9 cellular contexts compared by ENCODE assay signal in the genomic region with DNA sequence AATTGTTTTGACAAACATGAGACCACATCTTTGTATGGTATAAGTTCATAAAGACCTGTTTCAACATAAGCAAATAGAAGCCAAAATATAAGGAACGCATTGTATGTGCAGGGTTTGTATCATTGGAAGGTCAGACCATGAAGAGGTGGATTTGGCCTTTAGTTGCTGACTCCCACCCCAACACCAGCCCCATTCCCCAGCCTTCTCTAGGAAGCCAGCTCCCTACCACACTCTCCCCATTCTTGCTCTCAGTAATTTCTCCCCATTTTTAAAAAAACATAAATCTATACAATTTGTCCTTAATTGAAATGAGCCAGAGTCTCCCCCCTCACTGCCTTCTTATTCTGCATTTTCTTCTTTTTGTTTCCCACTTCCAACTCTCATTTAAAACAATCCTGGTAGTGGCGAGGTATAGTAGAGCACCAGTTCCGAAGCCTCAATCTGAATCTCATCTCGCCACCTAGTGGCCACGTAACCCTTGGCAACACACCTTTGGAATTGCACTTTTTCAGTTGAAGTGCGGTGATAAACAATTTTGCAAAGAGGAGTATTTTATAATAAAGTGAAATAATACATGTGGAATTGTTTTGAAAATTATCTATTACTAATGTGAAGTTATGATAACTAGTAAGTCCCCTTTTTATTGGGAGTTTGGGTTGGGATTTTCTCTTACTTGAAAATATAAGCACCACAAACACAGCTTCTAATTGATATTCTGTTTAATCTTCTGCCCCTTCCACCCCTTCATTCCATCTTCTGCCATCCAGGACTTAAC.
DNase-seq lines count a peak whose midpoint lies in the region; ATAC-seq and TF ChIP-seq lines count a peak whose summit lies in the region.
"Had no signal": no experiment of that assay in that cellular context is flagged by ENCODE, and none has a peak within 500 bp of the region (broad histone marks: within the 10 kb centered on the region; RNA-seq: fewer than 3 reads in every experiment).

No MANE protein-coding gene starts in this region.

- H3K9me3 ChIP-seq in tibial nerve, result no peaks in the 10 kb centered on the region
- H3K9me3 ChIP-seq: BLaER1 had no signal

- no peak for TF ChIP-seq EP300 in tibial nerve (IDR thresholded peaks at IDR 0.05)

- H3K27me3 Mint-ChIP-seq in nephron (ENCODE audit: low read depth), result no peaks in the 10 kb centered on the region

- H3K9me3 Mint-ChIP-seq in nephron, result no peaks in the 10 kb centered on the region

- no peaks in the 10 kb centered on the region for H3K36me3 ChIP-seq in tibial nerve
- H3K36me3 ChIP-seq: BLaER1 had no signal

- peaks cover 0 to 3% of the 10 kb centered on the region in 2 donors for H3K27me3 ChIP-seq in tibial nerve

- H3K36me3 Mint-ChIP-seq in nephron (ENCODE audit: low read depth), result no peaks in the 10 kb centered on the region

- TF ChIP-seq CTCF in epithelial cell of proximal tubule (conservative IDR thresholded peaks at IDR 0.05; ENCODE audit: low read depth, low read length), result peak; percentile 71
- peak; percentile 57 to 69 (median 67) for TF ChIP-seq CTCF in nephron (IDR thresholded peaks at IDR 0.05; ENCODE audit: unreplicated experiment in 3 of 3)
- TF ChIP-seq CTCF in tibial nerve (IDR thresholded peaks at IDR 0.05), result peak; percentile 38 to 59 (median 52)

- no peak overlapping the region for H3K27ac ChIP-seq in tibial nerve
- H3K27ac ChIP-seq: BLaER1 had no signal

- WGBS in tibial nerve, 2 donors, result 27 to 42% methylated on average over 6 of the region's 6 CpGs

- no peaks in the 10 kb centered on the region for H3K4me1 ChIP-seq in tibial nerve
- H3K4me1 ChIP-seq: BLaER1 had no signal

- H3K4me1 Mint-ChIP-seq in nephron, result no peaks in the 10 kb centered on the region

- no peak overlapping the region for H3K4me3 Mint-ChIP-seq in nephron

- H3K4me3 ChIP-seq in epithelial cell of proximal tubule (ENCODE audit: low read depth, low read length) (no peak overlapping the region), tibial nerve (no peak overlapping the region)
- H3K4me3 ChIP-seq: BLaER1 had no signal

- no peak overlapping the region for H3K27ac Mint-ChIP-seq in nephron

- ATAC-seq in HG02678 (IDR thresholded peaks at IDR 0.05; ENCODE audit: unreplicated experiment), result peak; percentile 74

- peak; percentile 33 for DNase-seq in NCI-H146 (lab: John Stamatoyannopoulos, UW)
- DNase-seq in NCI-H146 treated with DMSO at 0.1 percent for 48 hours (lab: John Stamatoyannopoulos, UW; ENCODE audit: unreplicated experiment), result no peak
- DNase-seq in NCI-H345 treated with DMSO at 0.1 percent for 48 hours (lab: John Stamatoyannopoulos, UW; ENCODE audit: unreplicated experiment), result peak; percentile 19
- peak; percentile 73 for DNase-seq in activated CD8-positive, alpha-beta memory T cell treated with anti-CD3 and anti-CD28 coated beads for 24 hours
- no peak for DNase-seq in epithelial cell of proximal tubule (ENCODE audit: low read depth)
- peak; percentile 13 to 56 for DNase-seq in tibial nerve (ENCODE audit: low spot score in 2 of 2)

- no peak for TF ChIP-seq POLR2A in tibial nerve (IDR thresholded peaks at IDR 0.05)

Comparison
In these comparisons a context has a peak if more than half of its experiments do, and no peak if none do; other contexts are left out.
1. DNase-seq: peak in NCI-H146 (single experiment), NCI-H345 treated with DMSO at 0.1 percent for 48 hours (single experiment), activated CD8-positive, alpha-beta memory T cell treated with anti-CD3 and anti-CD28 coated beads for 24 hours (single experiment) and tibial nerve (2 of 2); none in NCI-H146 treated with DMSO at 0.1 percent for 48 hours (single experiment) and epithelial cell of proximal tubule (single experiment).
2. Peak in every context shown above with its lines, with median percentiles within 50 percentile points of each other: CTCF ChIP-seq.